In the genomic region with DNA sequence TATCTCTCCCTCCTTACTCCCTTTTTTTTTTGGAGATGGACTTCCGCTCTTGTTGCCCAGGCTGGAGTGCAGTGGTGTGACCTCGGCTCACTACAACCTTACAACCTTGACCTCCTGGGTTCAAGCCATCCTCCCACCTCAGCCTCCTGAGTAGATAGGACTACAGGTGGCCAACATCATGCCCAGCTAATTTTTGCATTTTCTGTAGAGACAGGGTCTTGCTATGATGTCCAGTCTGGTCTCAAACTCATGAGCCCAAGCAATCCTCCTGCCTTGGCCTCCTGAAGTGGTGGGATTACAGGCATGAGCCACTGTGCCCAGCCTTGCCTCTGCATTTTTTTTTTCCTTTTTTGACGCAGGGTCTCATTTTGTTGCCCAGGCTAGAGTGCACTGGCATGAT, we compare ENCODE assay signal across 29 cellular contexts. TPM values are rescaled to one million over a fixed set of nuclear protein-coding genes. Genes with fewer than 3 reads are reported as not detected.
DNase-seq lines count a peak whose midpoint lies in the region; TF ChIP-seq lines count a peak whose summit lies in the region.
"Had no signal": no experiment of that assay in that cellular context is flagged by ENCODE, and none has a peak within 500 bp of the region (broad histone marks: within the 10 kb centered on the region; RNA-seq: fewer than 3 reads in every experiment).

No MANE protein-coding gene starts in this region.

- CTCF ChIA-PET in MCF 10A (lab: Yijun Ruan, JAX) = interaction anchor here (0.6 to 1.4 kb wide), 5 partner anchors 10 to 108 kb away, joined by 3 to 4 read pairs (median 4); no protein-coding TSS in a partner anchor
- CTCF ChIA-PET in mammary epithelial cell (lab: Charles Lee; ENCODE audit: low non-redundant PET) = no interaction called here
- CTCF ChIA-PET in Caco-2 (lab: Charles Lee) = no interaction called here

- H4K20me1 ChIP-seq in mammary epithelial cell (ENCODE audit: insufficient read depth, low read length) (no peaks in the 10 kb centered on the region), Loucy (ENCODE audit: insufficient read depth, low read length, poor library complexity, severe bottlenecking) (peaks cover 26% of the 10 kb centered on the region)

- H3K9me2 ChIP-seq in Loucy (replicated peaks; ENCODE audit: low read depth, low read length) = no peaks in the 10 kb centered on the region

- POLR2A ChIA-PET in MCF 10A (lab: Yijun Ruan, JAX) = interaction anchor here (0.6 to 1.7 kb wide), 5 partner anchors 10 to 255 kb away, joined by 3 to 4 read pairs (median 4); no protein-coding TSS in a partner anchor
- POLR2A ChIA-PET in Caco-2 (lab: Charles Lee) = no interaction called here

- intact Hi-C loops in MCF 10A (cut with micrococcal nuclease) = no loop called here
- intact Hi-C loops in mammary epithelial cell (cut with micrococcal nuclease) = no loop called here
- intact Hi-C loops in Caco-2 (cut with micrococcal nuclease; ENCODE audit: unreplicated experiment) = no loop called here

- H3K4me2 ChIP-seq in mammary epithelial cell (ENCODE audit: insufficient read depth, low read depth, low read length) (no peak overlapping the region), Loucy (ENCODE audit: low read depth, low read length, poor library complexity, severe bottlenecking) (peak overlapping the region; percentile 60), parathyroid adenoma (ENCODE audit: low read length) (no peak overlapping the region)

- H3F3A ChIP-seq in Loucy (ENCODE audit: low read depth) = no peaks in the 10 kb centered on the region

- no peaks in the 10 kb centered on the region for H3K36me3 ChIP-seq in mammary epithelial cell (ENCODE audit: insufficient read depth, low read length)
- H3K36me3 ChIP-seq in Loucy (ENCODE audit: insufficient read depth, low read length) = peaks cover 8% of the 10 kb centered on the region; the same call in 1 of the 2 replicates
- no peaks in the 10 kb centered on the region for H3K36me3 ChIP-seq in parathyroid adenoma (ENCODE audit: control insufficient read depth, insufficient read depth, low read length)
- H3K36me3 ChIP-seq in Caco-2 (ENCODE audit: control insufficient read depth, insufficient read depth, low read length) = no peaks in the 10 kb centered on the region; the same call in 1 of the 2 replicates
- H3K36me3 ChIP-seq: gastroesophageal sphincter, neutrophil, prostate gland, sigmoid colon, transverse colon, WERI-Rb-1 had no signal

- H3K79me2 ChIP-seq in mammary epithelial cell (ENCODE audit: insufficient read depth, low read length) = peaks cover 100% of the 10 kb centered on the region
- H3K79me2 ChIP-seq in Loucy (ENCODE audit: insufficient read depth, low read length) = peaks cover 100% of the 10 kb centered on the region
- H3K79me2 ChIP-seq in parathyroid adenoma = peaks cover 53% of the 10 kb centered on the region

- H3K27me3 ChIP-seq in mammary epithelial cell (ENCODE audit: insufficient read depth, low read length) (no peaks in the 10 kb centered on the region), Loucy (ENCODE audit: insufficient read depth, low read length, poor library complexity, severe bottlenecking) (no peaks in the 10 kb centered on the region), parathyroid adenoma (ENCODE audit: control insufficient read depth, insufficient read depth, low read length) (no peaks in the 10 kb centered on the region), Caco-2 (replicated peaks; ENCODE audit: control insufficient read depth, insufficient read depth, low read length) (no peaks in the 10 kb centered on the region)
- H3K27me3 ChIP-seq: gastroesophageal sphincter, neutrophil, sigmoid colon, SJSA1, transverse colon had no signal

- in situ Hi-C loops in mammary epithelial cell (cut with MboI; ENCODE audit: low sequenced_read_pairs in 2 of 2) = loop anchor here (25.0 kb wide), 1 partner anchor 348 kb away; no protein-coding TSS in a partner anchor

- no peaks in the 10 kb centered on the region for H3K27me3 Mint-ChIP-seq in MCF 10A (ENCODE audit: insufficient read depth, unreplicated experiment)
- H3K27me3 Mint-ChIP-seq in endothelial cell (ENCODE audit: unreplicated experiment) = no peaks in the 10 kb centered on the region
- H3K27me3 Mint-ChIP-seq in Caco-2 (ENCODE audit: insufficient read depth, unreplicated experiment) = no peaks in the 10 kb centered on the region
- H3K27me3 Mint-ChIP-seq: brain had no signal

- H3K9ac ChIP-seq in mammary epithelial cell (ENCODE audit: insufficient read depth, low read length) (no peak overlapping the region), Loucy (ENCODE audit: low read depth, low read length, poor library complexity, severe bottlenecking) (no peak overlapping the region), parathyroid adenoma (no peak overlapping the region)

- H3K4me3 Mint-ChIP-seq in MCF 10A (ENCODE audit: unreplicated experiment) (no peak overlapping the region), endothelial cell (ENCODE audit: unreplicated experiment) (no peak overlapping the region), Caco-2 (ENCODE audit: unreplicated experiment) (no peak overlapping the region)
- H3K4me3 Mint-ChIP-seq: brain; CD8-positive, alpha-beta T cell had no signal

- BruUV-seq in MCF 10A (replicated peaks; lab: Mats Ljungman, UMichigan) (no TSS peak), mammary epithelial cell (replicated peaks; lab: Mats Ljungman, UMichigan) (no TSS peak), Caco-2 (replicated peaks; lab: Mats Ljungman, UMichigan) (no TSS peak)

- no peaks in the 10 kb centered on the region for H3K9me3 Mint-ChIP-seq in MCF 10A (ENCODE audit: unreplicated experiment)
- no peaks in the 10 kb centered on the region for H3K9me3 Mint-ChIP-seq in endothelial cell (ENCODE audit: unreplicated experiment)
- H3K9me3 Mint-ChIP-seq in Caco-2 (ENCODE audit: unreplicated experiment) = no peaks in the 10 kb centered on the region
- H3K9me3 Mint-ChIP-seq: CD8-positive, alpha-beta T cell had no signal

- no peaks in the 10 kb centered on the region for H3K9me3 ChIP-seq in mammary epithelial cell (replicated peaks; ENCODE audit: insufficient read depth, low read length)
- H3K9me3 ChIP-seq in Loucy (ENCODE audit: insufficient read depth, low read depth, low read length) = no peaks in the 10 kb centered on the region
- no peaks in the 10 kb centered on the region for H3K9me3 ChIP-seq in parathyroid adenoma (ENCODE audit: control insufficient read depth, low read length)
- no peaks in the 10 kb centered on the region for H3K9me3 ChIP-seq in Caco-2
- H3K9me3 ChIP-seq: gastroesophageal sphincter, neutrophil, prostate gland, sigmoid colon, SJSA1, transverse colon had no signal

- H3K4me1 ChIP-seq in mammary epithelial cell (ENCODE audit: insufficient read depth, low read length) = peaks cover 15% of the 10 kb centered on the region
- peaks cover 21% of the 10 kb centered on the region for H3K4me1 ChIP-seq in Loucy (ENCODE audit: insufficient read depth, low read length, poor library complexity, severe bottlenecking)
- peaks cover 11% of the 10 kb centered on the region for H3K4me1 ChIP-seq in parathyroid adenoma
- peaks cover 12% of the 10 kb centered on the region for H3K4me1 ChIP-seq in Caco-2
- H3K4me1 ChIP-seq: prostate gland had no signal

- TF ChIP-seq CTCF in MCF 10A (IDR thresholded peaks at IDR 0.05; ENCODE audit: unreplicated experiment) (no peak), mammary epithelial cell (conservative IDR thresholded peaks at IDR 0.05 in 1 of 2, IDR thresholded peaks at IDR 0.05 in 1 of 2; ENCODE audit: extremely low read depth in 1 of 2, insufficient read depth in 1 of 2, low read depth in 1 of 2, low read length in 2 of 2) (no peak), Loucy (conservative IDR thresholded peaks at IDR 0.05; ENCODE audit: low read length) (no peak), endothelial cell (IDR thresholded peaks at IDR 0.05; ENCODE audit: unreplicated experiment) (no peak), parathyroid adenoma (IDR thresholded peaks at IDR 0.05) (no peak), Caco-2 (IDR thresholded peaks at IDR 0.05; ENCODE audit: insufficient read depth in 1 of 2, low read depth in 1 of 2, low read length in 1 of 2, severe bottlenecking in 1 of 2, unreplicated experiment in 1 of 2) (no peak)

- H3K4me1 Mint-ChIP-seq in MCF 10A (ENCODE audit: insufficient read depth, unreplicated experiment) = peaks cover 20% of the 10 kb centered on the region
- peaks cover 29% of the 10 kb centered on the region for H3K4me1 Mint-ChIP-seq in endothelial cell (ENCODE audit: unreplicated experiment)
- peaks cover 14% of the 10 kb centered on the region for H3K4me1 Mint-ChIP-seq in Caco-2 (ENCODE audit: low read depth, unreplicated experiment)

- H3K27ac ChIP-seq in mammary epithelial cell (ENCODE audit: insufficient read depth, low read depth, low read length) (no peak overlapping the region), parathyroid adenoma (peak overlapping the region; percentile 8)
- H3K27ac ChIP-seq: gastroesophageal sphincter, neutrophil, prostate gland, sigmoid colon, SJSA1, transverse colon, WERI-Rb-1 had no signal

- dilution Hi-C loops in mammary epithelial cell (cut with HindIII; ENCODE audit: low sequenced_read_pairs) = no loop called here

- H3K36me3 Mint-ChIP-seq in MCF 10A (ENCODE audit: insufficient read depth, unreplicated experiment) (peaks cover 9% of the 10 kb centered on the region), endothelial cell (ENCODE audit: low read depth, unreplicated experiment) (no peaks in the 10 kb centered on the region), Caco-2 (ENCODE audit: insufficient read depth, unreplicated experiment) (peaks cover 14% of the 10 kb centered on the region)

- 100% methylated on average over 2 of the region's 3 CpGs for WGBS in mammary epithelial cell (ENCODE audit: low coverage, missing lambda C conversion rate)

- DNase-seq in MCF 10A (ENCODE audit: unreplicated experiment) (no peak), mammary epithelial cell (no peak), endothelial cell (ENCODE audit: low spot score) (no peak), Caco-2 (no peak), T-helper 1 cell (no peak)
- no peak for DNase-seq in activated effector memory CD4-positive, alpha-beta T cell treated with anti-CD3 and anti-CD28 coated beads, Interleukin-2, amount 50 U/mL, for 16 hours
- DNase-seq: activated CD4-positive, alpha-beta T cell treated with anti-CD3 and anti-CD28 coated beads for 48 hours; activated naive CD4-positive, alpha-beta T cell treated with anti-CD3 and anti-CD28 coated beads, Interleukin-2, amount 50 U/mL, for 16 hours; amniotic stem cell; cerebellar nuclear complex; EL; NCI-H1048; NCI-H1694; NCI-H446 treated with DMSO at 0.1 percent for 48 hours; sigmoid colon; stimulated activated CD4-positive, alpha-beta T cell treated with anti-CD3 and anti-CD28 coated beads, Interleukin-12 subunit alpha, Interleukin-12 subunit beta, amount 100 ng/mL, for 4 hours; stimulated activated CD4-positive, alpha-beta T cell treated with anti-CD3 and anti-CD28 coated beads, Interleukin-2, amount 100 ng/mL, for 48 hours; T1000; transverse colon; WERI-Rb-1 had no signal

- no peak overlapping the region for H2AFZ ChIP-seq in mammary epithelial cell (ENCODE audit: low read depth, low read length)
- no peak overlapping the region for H2AFZ ChIP-seq in Loucy (ENCODE audit: low read length)
- H2AFZ ChIP-seq in parathyroid adenoma = no peak overlapping the region

- H3K4me3 ChIP-seq in mammary epithelial cell (replicated peaks in 1 of 3; ENCODE audit: insufficient read depth in 1 of 3, low read depth in 2 of 3, low read length in 3 of 3) (no peak overlapping the region), Loucy (ENCODE audit: low read length, poor library complexity, severe bottlenecking) (no peak overlapping the region), parathyroid adenoma (ENCODE audit: low read depth, low read length) (no peak overlapping the region), Caco-2 (ENCODE audit: low read depth, low read length) (no peak overlapping the region)
- H3K4me3 ChIP-seq: gastroesophageal sphincter, lung, prostate gland, sigmoid colon, SJSA1, transverse colon had no signal

- H3K27ac Mint-ChIP-seq in MCF 10A (ENCODE audit: low read depth, unreplicated experiment) = peak overlapping the region; percentile 9
- H3K27ac Mint-ChIP-seq in endothelial cell (ENCODE audit: unreplicated experiment) = peak overlapping the region; percentile 72
- no peak overlapping the region for H3K27ac Mint-ChIP-seq in Caco-2 (ENCODE audit: unreplicated experiment)
- H3K27ac Mint-ChIP-seq: CD8-positive, alpha-beta T cell had no signal

RNA-seq across cellular contexts. Expression of gene STAG1, which starts 17.1 kb away (rescaled TPM):
- total RNA-seq in MCF 10A (2022) (29.2 and 34.3 TPM in 2 replicates), mammary epithelial cell (10 to 100 TPM; 19.2 to 29.9 TPM), endothelial cell (ENCODE audit: unreplicated experiment) (30.0 TPM), Caco-2 (2022) (33.3 and 37.5 TPM in 2 replicates)
- polyA plus RNA-seq in mammary epithelial cell = 7.0 TPM
- polyA minus RNA-seq in mammary epithelial cell = 6.4 TPM
